32 cellular contexts compared by ENCODE assay signal in genomic region chr2:180664507-180664906, GRCh38.
"Had no signal": no experiment of that assay in that cellular context is flagged by ENCODE, and none has a peak within 500 bp of the region (broad histone marks: within the 10 kb centered on the region; RNA-seq: fewer than 3 reads in every experiment).

No MANE protein-coding gene starts in this region.

- H3K27me3 ChIP-seq: adrenal gland, body of pancreas, dorsolateral prefrontal cortex had no signal

- H3K9me3 ChIP-seq: adrenal gland, body of pancreas, heart left ventricle had no signal

- H3K4me3 ChIP-seq: adrenal gland, body of pancreas, coronary artery, dorsolateral prefrontal cortex, heart left ventricle had no signal

- DNase-seq: activated B cell treated with CpG ODN at 0.5 μM for 24 hours; activated CD4-positive, alpha-beta memory T cell treated with anti-CD3 and anti-CD28 coated beads, Interleukin-2, amount 10 ng/mL, durations not matched to agents 7 days and 5 days; activated CD4-positive, alpha-beta T cell treated with anti-CD3 and anti-CD28 coated beads for 36 hours; activated CD4-positive, alpha-beta T cell treated with anti-CD3 and anti-CD28 coated beads, Interleukin-2, amount 10 ng/mL, durations not matched to agents 24 days and 14 days; activated CD4-positive, alpha-beta T cell treated with anti-CD3 and anti-CD28 coated beads, Interleukin-2, amount 50 U/mL, for 4 hours; activated CD8-positive, alpha-beta memory T cell treated with anti-CD3 and anti-CD28 coated beads, Interleukin-2, amount 50 U/mL, for 48 hours; activated gamma-delta T cell; activated naive CD4-positive, alpha-beta T cell; activated naive CD4-positive, alpha-beta T cell treated with anti-CD3 and anti-CD28 coated beads, Interleukin-2, amount 50 U/mL, for 16 hours; activated naive CD8-positive, alpha-beta T cell treated with anti-CD3 and anti-CD28 coated beads for 36 hours; activated naive CD8-positive, alpha-beta T cell treated with anti-CD3 and anti-CD28 coated beads, Interleukin-2, amount 50 U/mL, for 24 hours; activated T-cell treated with anti-CD3 and anti-CD28 coated beads for 4 hours; activated T-cell treated with anti-CD3 and anti-CD28 coated beads, Interleukin-2, amount 50 U/mL, for 24 hours; activated T-cell treated with anti-CD3 and anti-CD28 coated beads, Interleukin-2, amount 50 U/mL, for 72 hours; adrenal gland; amygdala; aorta; body of pancreas; caudate nucleus; cerebellar nuclear complex; dorsolateral prefrontal cortex; effector memory CD4-positive, alpha-beta T cell; endodermal cell; glutamatergic neuron; heart left ventricle; T-helper 1 cell; T-helper 17 cell; T1000; WERI-Rb-1 had no signal

- ATAC-seq: activated CD4-positive, alpha-beta T cell treated with anti-CD3 and anti-CD28 coated beads for 36 hours; activated CD4-positive, CD25-positive, alpha-beta regulatory T cell treated with anti-CD3 and anti-CD28 coated beads, Interleukin-2, amount 50 U/mL, for 24 hours; activated naive CD8-positive, alpha-beta T cell treated with anti-CD3 and anti-CD28 coated beads, Interleukin-2, amount 50 U/mL, for 24 hours; activated T-cell treated with anti-CD3 and anti-CD28 coated beads, Interleukin-2, amount 50 U/mL, for 72 hours; body of pancreas; esophagus mucosa; heart left ventricle; T-helper 17 cell had no signal

- H3K4me1 ChIP-seq: adrenal gland, body of pancreas had no signal

- H3K27ac ChIP-seq: adrenal gland, body of pancreas, coronary artery, heart left ventricle, WERI-Rb-1 had no signal

- H3K36me3 ChIP-seq: adrenal gland, heart left ventricle, WERI-Rb-1 had no signal
